Comparison of ENCODE assay signal across 34 cellular contexts in genomic region chr9:106834888-106835287, GRCh38.
"Had no signal": no experiment of that assay in that cellular context is flagged by ENCODE, and none has a peak within 500 bp of the region (broad histone marks: within the 10 kb centered on the region; RNA-seq: fewer than 3 reads in every experiment).

No MANE protein-coding gene starts in this region.

- H3K36me3 ChIP-seq: MG63 had no signal

- H3K4me3 ChIP-seq: MG63 had no signal

- DNase-seq: Karpas-422, Kasumi-1, MG63, MM.1S, MV-4-11, NCI-H1048, NCI-H1092, NCI-H1092 treated with DMSO at 0.1 percent for 48 hours, NCI-H1105, NCI-H1105 treated with DMSO at 0.1 percent for 48 hours, NCI-H1417, NCI-H1417 treated with DMSO at 0.1 percent for 48 hours, NCI-H1436, NCI-H1436 treated with DMSO at 0.1 percent for 48 hours, NCI-H146, NCI-H1694, NCI-H1694 treated with DMSO at 0.1 percent for 48 hours, NCI-H187, NCI-H187 treated with DMSO at 0.1 percent for 48 hours, NCI-H1930, NCI-H2029, NCI-H2029 treated with DMSO at 0.1 percent for 48 hours, NCI-H2081, NCI-H2081 treated with DMSO at 0.1 percent for 48 hours, NCI-H2107, NCI-H2171, NCI-H2171 treated with DMSO at 0.1 percent for 48 hours, NCI-H2227 treated with DMSO at 0.1 percent for 48 hours, NCI-H226, NCI-H345, NCI-H446, NCI-H446 treated with DMSO at 0.1 percent for 48 hours, NCI-H510A, NCI-H510A treated with DMSO at 0.1 percent for 48 hours had no signal

- H3K27me3 ChIP-seq: MG63 had no signal
